ENCODE assay signal across 34 cellular contexts in the genomic region with DNA sequence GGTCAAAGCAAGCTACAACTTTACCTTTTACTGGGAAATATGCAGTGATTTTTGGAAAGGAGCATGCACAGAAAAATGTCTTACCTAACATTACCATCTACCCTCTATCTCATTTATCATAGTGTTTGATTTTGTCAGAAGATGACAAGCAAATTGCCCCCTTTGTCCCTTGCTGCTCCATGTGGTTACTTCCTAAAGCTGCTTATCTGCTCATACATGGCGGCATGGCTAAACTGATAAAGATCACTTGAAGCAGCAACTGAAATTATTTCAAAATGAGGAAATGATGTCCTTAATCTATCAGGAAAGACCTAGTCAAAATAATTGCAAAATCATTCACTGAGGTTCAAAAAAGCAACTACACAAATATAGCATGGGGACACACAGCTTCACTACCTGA.
"Had no signal": no experiment of that assay in that cellular context is flagged by ENCODE, and none has a peak within 500 bp of the region (broad histone marks: within the 10 kb centered on the region; RNA-seq: fewer than 3 reads in every experiment).

No MANE protein-coding gene starts in this region.

- DNase-seq: activated B cell treated with CpG ODN at 0.5 μM for 24 hours; activated CD4-positive, alpha-beta T cell treated with anti-CD3 and anti-CD28 coated beads for 1 hour; activated CD4-positive, alpha-beta T cell treated with anti-CD3 and anti-CD28 coated beads for 48 hours; activated CD8-positive, alpha-beta T cell treated with anti-CD3 and anti-CD28 coated beads for 36 hours; activated effector memory CD4-positive, alpha-beta T cell treated with anti-CD3 and anti-CD28 coated beads, Interleukin-2, amount 50 U/mL, for 16 hours; activated naive CD4-positive, alpha-beta T cell; activated naive CD4-positive, alpha-beta T cell treated with anti-CD3 and anti-CD28 coated beads, Interleukin-2, amount 50 U/mL, for 16 hours; activated naive CD8-positive, alpha-beta T cell treated with anti-CD3 and anti-CD28 coated beads for 36 hours; activated T-cell treated with anti-CD3 and anti-CD28 coated beads, Interleukin-2, amount 50 U/mL, for 1 hour; activated T-cell treated with anti-CD3 and anti-CD28 coated beads, Interleukin-2, amount 50 U/mL, for 72 hours; amniotic stem cell; aorta; brain microvascular endothelial cell; central memory CD4-positive, alpha-beta T cell; Karpas-422; KBM-7; NCI-H1092 treated with DMSO at 0.1 percent for 48 hours; NCI-H1417; NCI-H187 treated with DMSO at 0.1 percent for 48 hours; NCI-H2081; NCI-H2171 treated with DMSO at 0.1 percent for 48 hours; NCI-H2227 treated with DMSO at 0.1 percent for 48 hours; NCI-H446; NCI-H510A treated with DMSO at 0.1 percent for 48 hours; NCI-H526 treated with DMSO at 0.1 percent for 48 hours; NK-92 treated with Interleukin-12 subunit alpha and Interleukin-12 subunit beta, amount 100 ng/mL, for 24 hours; PC-9; SIG-M5; SW 1271; T-helper 1 cell; T-helper 2 cell; T-helper 9 cell had no signal

- H3K27ac ChIP-seq: brain microvascular endothelial cell, PC-9, RWPE1, VCaP had no signal

- H3K4me2 ChIP-seq: PC-9 had no signal

- H3K36me3 ChIP-seq: brain microvascular endothelial cell had no signal

- H3K4me3 ChIP-seq: PC-9 had no signal

- H3K27me3 ChIP-seq: brain microvascular endothelial cell had no signal
